Comparison of ENCODE assay signal across 8 cellular contexts in genomic region chr6:106510090-106510970, GRCh38.
DNase-seq lines count a peak whose midpoint lies in the region; ATAC-seq and TF ChIP-seq lines count a peak whose summit lies in the region.

No MANE protein-coding gene starts in this region.

- H3K4me3 ChIP-seq in heart right ventricle: peak overlapping the region; percentile 14 to 93 (median 55)
- peak overlapping the region; percentile 51 for H3K4me3 ChIP-seq in retinal pigment epithelial cell (ENCODE audit: low read length)

- ATAC-seq in GM18870 (IDR thresholded peaks at IDR 0.05; ENCODE audit: unreplicated experiment) (peak; percentile 29), HG03460 (IDR thresholded peaks at IDR 0.05; ENCODE audit: unreplicated experiment) (peak; percentile 52), heart right ventricle (peak in 7 of 8 donors; percentile 17 to 55 (median 41))

- 1% methylated on average over 56 of the region's 56 CpGs for WGBS in heart right ventricle, 2 donors

- H3K27ac ChIP-seq in 22Rv1 (peak overlapping the region; percentile 90), heart right ventricle (peak overlapping the region in 1 of 10 donors; percentile 31)

- TF ChIP-seq CTCF in 22Rv1 (IDR thresholded peaks at IDR 0.05) (0 out of 2 replicates have a peak, but pooled peaks have one; percentile 15), heart right ventricle (IDR thresholded peaks at IDR 0.05) (no peak), retinal pigment epithelial cell (conservative IDR thresholded peaks at IDR 0.05; ENCODE audit: low read depth, low read length) (peak; percentile 18)

- peak; percentile 66 for DNase-seq in RPMI7951 (ENCODE audit: low read depth)
- DNase-seq in activated naive CD4-positive, alpha-beta T cell treated with Interleukin-2 at 50 U/mL for 16 hours: peak; percentile 71
- peak; percentile 28 to 38 for DNase-seq in heart right ventricle
- no peak for DNase-seq in retinal pigment epithelial cell (ENCODE audit: low read depth)
- no peak for DNase-seq in SK-N-DZ (ENCODE audit: low spot score)

- H3K4me1 ChIP-seq in heart right ventricle: peaks cover 7 to 61% (median 25%) of the 10 kb centered on the region in 9 donors

- H3K36me3 ChIP-seq in heart right ventricle: no peaks in the 10 kb centered on the region

- intact Hi-C loops in heart right ventricle (cut with DNase I): loop anchor here in 1 of 10 donors (10.0 kb wide), 1 partner anchor 66 kb away; no protein-coding TSS in a partner anchor

- no peaks in the 10 kb centered on the region for H3K9me3 ChIP-seq in heart right ventricle

- peaks cover 0 to 71% (median 53%) of the 10 kb centered on the region in 7 donors for H3K27me3 ChIP-seq in heart right ventricle

Comparison
In these comparisons a context has a peak if more than half of its experiments do, and no peak if none do; other contexts are left out.
1. CTCF ChIP-seq: peak in 22Rv1 (single experiment) and retinal pigment epithelial cell (single experiment); none in heart right ventricle (0 of 9).
2. DNase-seq: peak in RPMI7951 (single experiment), activated naive CD4-positive, alpha-beta T cell treated with Interleukin-2 at 50 U/mL for 16 hours (single experiment) and heart right ventricle (2 of 2); none in retinal pigment epithelial cell (single experiment) and SK-N-DZ (single experiment).
3. Peak in every context shown above with its lines, with median percentiles within 50 percentile points of each other: ATAC-seq.